In genomic region chrX:110965409-110965808, GRCh38 we compare ENCODE assay signal across 12 cellular contexts.
DNase-seq lines count a peak whose midpoint lies in the region; ATAC-seq, FAIRE-seq and TF ChIP-seq lines count a peak whose summit lies in the region.
"Had no signal": no experiment of that assay in that cellular context is flagged by ENCODE, and none has a peak within 500 bp of the region (broad histone marks: within the 10 kb centered on the region; RNA-seq: fewer than 3 reads in every experiment).

No MANE protein-coding gene starts in this region.

- H2BK15ac ChIP-seq in H1 (ENCODE audit: low read length), result no peak overlapping the region

- no peak overlapping the region for H3K27ac ChIP-seq in breast epithelium
- H3K27ac ChIP-seq in H1 (ENCODE audit: low read depth, low read length), result no peak overlapping the region
- H3K27ac ChIP-seq in iPS-20b (ENCODE audit: low read length), result peak overlapping the region; percentile 67

- H3K4me1 ChIP-seq in breast epithelium (no peaks in the 10 kb centered on the region), H1 (replicated peaks in 1 of 4; ENCODE audit: control insufficient read depth in 3 of 4, insufficient read depth in 4 of 4, low read length in 3 of 4) (peaks cover 0 to 10% (median 7%) of the 10 kb centered on the region in 4 experiments; a peak in 5 of 7 replicates), iPS-20b (ENCODE audit: insufficient read depth, low read length) (peaks cover 14% of the 10 kb centered on the region; the same call in 1 of the 2 replicates)

- no peak overlapping the region for H3K27ac Mint-ChIP-seq in MCF 10A (ENCODE audit: low read depth, unreplicated experiment)
- H3K27ac Mint-ChIP-seq in activated naive CD8-positive, alpha-beta T cell treated with anti-CD3 and anti-CD28 coated beads for 36 hours, result no peak overlapping the region

- CTCF ChIA-PET in MCF 10A (lab: Yijun Ruan, JAX) (interaction anchor here (0.9 to 1.3 kb wide), 6 partner anchors 9 to 132 kb away, joined by 3 to 4 read pairs (median 4); no protein-coding TSS in a partner anchor), H1 (lab: Charles Lee; ENCODE audit: partially characterized antibody) (interaction anchor here (0.6 to 2.9 kb wide), 5 partner anchors 14 to 149 kb away, joined by 3 to 10 read pairs (median 4); no protein-coding TSS in a partner anchor)

- no peak overlapping the region for H3K14ac ChIP-seq in H1 (ENCODE audit: insufficient read length)

- no peak for TF ChIP-seq CTCF in MCF 10A (IDR thresholded peaks at IDR 0.05; ENCODE audit: unreplicated experiment)
- TF ChIP-seq CTCF in breast epithelium (IDR thresholded peaks at IDR 0.05), result no peak
- no peak for TF ChIP-seq CTCF in H1 (IDR thresholded peaks at IDR 0.05; ENCODE audit: control extremely low read depth in 1 of 3, insufficient read depth in 1 of 3, low read depth in 1 of 3, low read length in 3 of 3)

- H3K18ac ChIP-seq in H1 (ENCODE audit: extremely low read depth, low read length), result peak overlapping the region; percentile 96

- peaks cover 13% of the 10 kb centered on the region for H3K36me3 Mint-ChIP-seq in MCF 10A (ENCODE audit: insufficient read depth, unreplicated experiment)
- no peaks in the 10 kb centered on the region for H3K36me3 Mint-ChIP-seq in activated naive CD8-positive, alpha-beta T cell treated with anti-CD3 and anti-CD28 coated beads for 36 hours

- H2BK20ac ChIP-seq in H1 (ENCODE audit: low read length), result peak overlapping the region; percentile 55; the same call in 1 of the 2 replicates

- peak overlapping the region; percentile 41 to 51 for H3K4me2 ChIP-seq in H1 (ENCODE audit: insufficient read depth in 1 of 2, low read depth in 2 of 2, low read length in 2 of 2)

- no peaks in the 10 kb centered on the region for H3K79me2 ChIP-seq in H1 (ENCODE audit: control insufficient read depth in 1 of 2, insufficient read depth in 2 of 2, low read length in 2 of 2)

- no peak for TF ChIP-seq RAD21 in H1 (IDR thresholded peaks at IDR 0.05 in 1 of 2, conservative IDR thresholded peaks at IDR 0.05 in 1 of 2; ENCODE audit: low read depth in 2 of 2, low read length in 2 of 2)

- no peak overlapping the region for H3K56ac ChIP-seq in H1 (replicated peaks; ENCODE audit: insufficient read length, low read depth, low read length)

- H3K4ac ChIP-seq in H1 (replicated peaks; ENCODE audit: insufficient read length, low read depth, low read length), result no peak overlapping the region

- H3K27me3 Mint-ChIP-seq in MCF 10A (ENCODE audit: insufficient read depth, unreplicated experiment), result peaks cover 32% of the 10 kb centered on the region
- H3K27me3 Mint-ChIP-seq in activated naive CD8-positive, alpha-beta T cell treated with anti-CD3 and anti-CD28 coated beads for 36 hours, result no peaks in the 10 kb centered on the region

- peak overlapping the region; percentile 65 for H4K91ac ChIP-seq in H1 (replicated peaks; ENCODE audit: insufficient read length, low read length)

- H3K4me3 Mint-ChIP-seq in MCF 10A (ENCODE audit: unreplicated experiment), result no peak overlapping the region
- H3K4me3 Mint-ChIP-seq in activated naive CD8-positive, alpha-beta T cell treated with anti-CD3 and anti-CD28 coated beads for 36 hours, result no peak overlapping the region

- H4K20me1 ChIP-seq in H1 (replicated peaks in 1 of 2; ENCODE audit: control insufficient read depth in 1 of 2, insufficient read depth in 2 of 2, low read length in 2 of 2), result no peaks in the 10 kb centered on the region

- TF ChIP-seq POLR2A in breast epithelium (IDR thresholded peaks at IDR 0.05), result no peak
- no peak for TF ChIP-seq POLR2A in H1 (IDR thresholded peaks at IDR 0.05; ENCODE audit: control extremely low read depth in 1 of 2, low read depth in 2 of 2, low read length in 2 of 2)

- BruUV-seq in MCF 10A (replicated peaks; lab: Mats Ljungman, UMichigan), result no TSS peak

- H3K23me2 ChIP-seq in H1 (ENCODE audit: low read depth, low read length), result no peaks in the 10 kb centered on the region

- DNase-seq in MCF 10A (ENCODE audit: unreplicated experiment) (peak; percentile 12), breast epithelium (ENCODE audit: low spot score in 2 of 2) (no peak), H1 (ENCODE audit: low read depth in 1 of 2, low spot score in 2 of 2) (no peak), kidney tubule cell (ENCODE audit: low spot score) (no peak), superior temporal gyrus (ENCODE audit: extremely low spot score) (no peak)
- no peak for DNase-seq in activated naive CD8-positive, alpha-beta T cell treated with anti-CD3 and anti-CD28 coated beads for 36 hours
- DNase-seq: DMS 273 treated with DMSO at 0.1 percent for 48 hours, Kasumi-1, NCI-H1048, NCI-H1694 treated with DMSO at 0.1 percent for 48 hours had no signal

- intact Hi-C loops in MCF 10A (cut with micrococcal nuclease), result no loop called here
- intact Hi-C loops in breast epithelium (cut with DNase I; ENCODE audit: low total_unique reads), result no loop called here

- peaks cover 11% of the 10 kb centered on the region for H3K4me1 Mint-ChIP-seq in MCF 10A (ENCODE audit: insufficient read depth, unreplicated experiment)
- H3K4me1 Mint-ChIP-seq in activated naive CD8-positive, alpha-beta T cell treated with anti-CD3 and anti-CD28 coated beads for 36 hours, result no peaks in the 10 kb centered on the region

- FAIRE-seq in H1 (lab: Jason Lieb, UNC), result no peak

- H3K27me3 ChIP-seq in breast epithelium, result peaks cover 0 to 40% of the 10 kb centered on the region in 2 donors
- H3K27me3 ChIP-seq in H1 (replicated peaks in 1 of 4; ENCODE audit: control insufficient read depth in 3 of 4, extremely low read depth in 1 of 4, insufficient read depth in 3 of 4, low read length in 3 of 4), result no peaks in the 10 kb centered on the region
- H3K27me3 ChIP-seq in iPS-20b (ENCODE audit: insufficient read depth, low read length), result no peaks in the 10 kb centered on the region

- ATAC-seq in HG02973 (IDR thresholded peaks at IDR 0.05; ENCODE audit: unreplicated experiment), result no peak

- H2BK120ac ChIP-seq in H1 (replicated peaks; ENCODE audit: low read depth, low read length), result peak overlapping the region; percentile 87

- H3K4me3 ChIP-seq in breast epithelium (no peak overlapping the region), H1 (ENCODE audit: extremely low read depth in 1 of 4, insufficient read depth in 2 of 4, low read depth in 3 of 4, low read length in 4 of 4) (peak overlapping the region in 1 of 4 experiments; percentile 22; a peak in 2 of 8 replicates), iPS-20b (ENCODE audit: low read length) (peak overlapping the region; percentile 38; the same call in 1 of the 2 replicates)

- no peak overlapping the region for H2AFZ ChIP-seq in H1 (ENCODE audit: low read length)

- H3K9ac ChIP-seq in H1 (replicated peaks in 1 of 4; ENCODE audit: extremely low read depth in 1 of 4, low read depth in 3 of 4, low read length in 3 of 4) (no peak overlapping the region; a peak in 1 of 7 replicates), iPS-20b (ENCODE audit: low read depth, low read length) (peak overlapping the region; percentile 51; the same call in 1 of the 2 replicates)

- no peaks in the 10 kb centered on the region for H3K9me3 Mint-ChIP-seq in MCF 10A (ENCODE audit: unreplicated experiment)
- no peaks in the 10 kb centered on the region for H3K9me3 Mint-ChIP-seq in activated naive CD8-positive, alpha-beta T cell treated with anti-CD3 and anti-CD28 coated beads for 36 hours

- H3K36me3 ChIP-seq in breast epithelium (no peaks in the 10 kb centered on the region), H1 (ENCODE audit: control insufficient read depth in 2 of 4, insufficient read depth in 4 of 4, low read length in 3 of 4) (no peaks in the 10 kb centered on the region), iPS-20b (ENCODE audit: insufficient read depth, low read depth, low read length) (no peaks in the 10 kb centered on the region)

- H3K9me3 ChIP-seq in breast epithelium (no peaks in the 10 kb centered on the region), H1 (ENCODE audit: insufficient read depth in 2 of 2, low read depth in 1 of 2, low read length in 1 of 2) (no peaks in the 10 kb centered on the region), iPS-20b (ENCODE audit: insufficient read depth, low read depth, low read length) (no peaks in the 10 kb centered on the region)

- H4K5ac ChIP-seq in H1 (ENCODE audit: insufficient read length, low read depth, low read length), result no peak overlapping the region

- H2BK5ac ChIP-seq in H1 (ENCODE audit: low read depth, low read length), result no peak overlapping the region; the same call in 1 of the 2 replicates

- POLR2A ChIA-PET in MCF 10A (lab: Yijun Ruan, JAX), result interaction anchor here (0.6 to 1.6 kb wide), 12 partner anchors 9 to 790 kb away, joined by 3 to 8 read pairs (median 3); no protein-coding TSS in a partner anchor
- POLR2A ChIA-PET in H1 (lab: Charles Lee; ENCODE audit: partially characterized antibody), result interaction anchor here (1.0 to 2.0 kb wide), 2 partner anchors 21 to 130 kb away, joined by 3 to 7 read pairs; partner anchors contain the start of gene PAK3

- peak overlapping the region; percentile 33; the same call in 1 of the 2 replicates for H2BK12ac ChIP-seq in H1 (ENCODE audit: low read depth, low read length)

- H3K23ac ChIP-seq in H1 (ENCODE audit: insufficient read length), result no peak overlapping the region

- no peak overlapping the region for H4K8ac ChIP-seq in H1 (ENCODE audit: extremely low read depth, insufficient read depth, low read length)

- no peak for TF ChIP-seq EP300 in H1 (IDR thresholded peaks at IDR 0.05; ENCODE audit: borderline replicate concordance in 1 of 2, low read depth in 2 of 2, low read length in 2 of 2)

- H3K79me1 ChIP-seq in H1 (ENCODE audit: low read depth, low read length), result no peaks in the 10 kb centered on the region

- H2AK5ac ChIP-seq in H1 (ENCODE audit: low read depth, low read length), result no peak overlapping the region

TF ChIP-seq in H1, 55 proteins besides CTCF, POLR2A, EP300 and RAD21 (continues in another document):
- no peak for TF ChIP-seq HDAC6 (IDR thresholded peaks at IDR 0.05; ENCODE audit: low read depth, low read length)
- TF ChIP-seq CREB1 (IDR thresholded peaks at IDR 0.05), result no peak
- no peak for TF ChIP-seq FOSL1 (IDR thresholded peaks at IDR 0.05; ENCODE audit: insufficient read depth, low read depth, low read length)
